Comparison of ENCODE assay signal across 8 cellular contexts in genomic region chr1:15850450-15851079, GRCh38. TPM values are rescaled to one million over a fixed set of nuclear protein-coding genes. Genes with fewer than 3 reads are reported as not detected.
DNase-seq lines count a peak whose midpoint lies in the region; ATAC-seq and TF ChIP-seq lines count a peak whose summit lies in the region.

No MANE protein-coding gene starts in this region.

- peak overlapping the region; percentile 97 to 100 (median 99) for H3K27ac Mint-ChIP-seq in brain

- TF ChIP-seq CTCF in HFF-Myc (IDR thresholded peaks at IDR 0.05; ENCODE audit: low read depth, low read length, missing control alignments) = no peak
- no peak for TF ChIP-seq CTCF in brain (conservative IDR thresholded peaks at IDR 0.05)

- peaks cover 21% of the 10 kb centered on the region for H3K4me1 ChIP-seq in ACC112 (ENCODE audit: control insufficient read depth, insufficient read depth, low read length, unreplicated experiment)
- H3K4me1 ChIP-seq in mucosa of rectum (ENCODE audit: control insufficient read depth in 2 of 2, insufficient read depth in 2 of 2, low read length in 2 of 2) = peaks cover 18 to 19% of the 10 kb centered on the region in 2 donors

- H3K27me3 Mint-ChIP-seq in brain = peaks cover 12% of the 10 kb centered on the region

- H3K4me1 Mint-ChIP-seq in brain = peaks cover 61% of the 10 kb centered on the region

- no peak overlapping the region for H2AFZ ChIP-seq in ACC112 (ENCODE audit: low read length, unreplicated experiment)

- ATAC-seq in esophagus mucosa (no peak), HG02981 (IDR thresholded peaks at IDR 0.05; ENCODE audit: unreplicated experiment) (no peak)

- peaks cover 17% of the 10 kb centered on the region for H3K36me3 Mint-ChIP-seq in brain

- peaks cover 0 to 2% (median 0%) of the 10 kb centered on the region in 5 experiments for H3K9me3 Mint-ChIP-seq in brain

- H3K27ac ChIP-seq in ACC112 (ENCODE audit: low read depth, low read length) (peak overlapping the region; percentile 89), mucosa of rectum (ENCODE audit: low read depth in 2 of 2, low read length in 2 of 2) (peak overlapping the region in 1 of 2 donors; percentile 95)

- H3K4me3 ChIP-seq in ACC112 (ENCODE audit: low read depth, low read length) (peak overlapping the region; percentile 88), HFF-Myc (replicated peaks; ENCODE audit: low read depth, low read length) (peak overlapping the region; percentile 75), mucosa of rectum (ENCODE audit: low read length in 2 of 2) (peak overlapping the region; percentile 77 to 91)

- peaks cover 82% of the 10 kb centered on the region for H3K79me2 ChIP-seq in ACC112 (ENCODE audit: control insufficient read depth, insufficient read depth, low read length, unreplicated experiment)

- H3K9ac ChIP-seq in mucosa of rectum (ENCODE audit: low read depth in 1 of 2, low read length in 2 of 2) = peak overlapping the region; percentile 96 to 98

- DNase-seq in HFF-Myc (ENCODE audit: extremely low read depth, low read depth) (no peak), NCI-H1105 treated with DMSO at 0.1 percent for 48 hours (lab: John Stamatoyannopoulos, UW) (no peak)
- DNase-seq in stimulated activated CD4-positive, alpha-beta T cell treated with anti-CD3 and anti-CD28 coated beads, Interleukin-4, amount 100 ng/mL, for 1 hour = no peak

- H3K9me3 ChIP-seq in mucosa of rectum (ENCODE audit: control insufficient read depth in 2 of 2, low read length in 2 of 2) = no peaks in the 10 kb centered on the region

- H3K36me3 ChIP-seq in ACC112 (ENCODE audit: insufficient read depth, low read length) (no peaks in the 10 kb centered on the region), mucosa of rectum (ENCODE audit: control insufficient read depth in 2 of 2, insufficient read depth in 2 of 2, low read length in 2 of 2) (no peaks in the 10 kb centered on the region)

- no peaks in the 10 kb centered on the region for H3K27me3 ChIP-seq in ACC112 (ENCODE audit: insufficient read depth, low read length)
- H3K27me3 ChIP-seq in mucosa of rectum (ENCODE audit: control insufficient read depth in 2 of 2, insufficient read depth in 2 of 2, low read length in 2 of 2) = no peaks in the 10 kb centered on the region

- H3K4me3 Mint-ChIP-seq in brain = peak overlapping the region; percentile 94 to 97 (median 96)

RNA-seq across cellular contexts. Expression of gene SPEN, which starts 3.1 kb away (rescaled TPM):
- 35.1 TPM for polyA plus RNA-seq in brain (ENCODE audit: insufficient read depth, low read depth, low replicate concordance)
- 25.1 TPM for total RNA-seq in esophagus mucosa

RNA-seq across cellular contexts. Expression of gene UQCRHL, which starts 43.1 kb away (rescaled TPM):
- 5.8 TPM for polyA plus RNA-seq in brain (ENCODE audit: insufficient read depth, low read depth, low replicate concordance)
- 1.6 TPM for total RNA-seq in esophagus mucosa
